35 cellular contexts compared by ENCODE assay signal in the genomic region with DNA sequence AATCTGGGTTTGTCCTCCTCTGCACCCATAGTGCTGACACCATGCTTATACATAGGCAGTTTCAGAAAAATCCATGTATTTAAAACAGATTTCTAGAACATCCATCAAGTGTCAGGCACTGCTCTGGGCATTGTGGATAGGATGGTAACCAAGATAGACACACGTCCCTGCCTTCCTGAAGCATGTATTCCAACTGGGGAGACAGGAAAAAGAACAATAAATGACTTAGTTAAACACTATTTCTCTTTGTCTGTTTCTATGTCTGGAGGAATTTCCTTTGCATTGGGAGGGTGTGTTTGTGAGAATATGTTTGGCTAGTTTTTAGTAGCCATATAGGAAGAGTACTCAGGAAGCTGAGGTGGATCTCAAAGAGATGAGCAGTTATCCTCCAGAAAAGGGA.
"Had no signal": no experiment of that assay in that cellular context is flagged by ENCODE, and none has a peak within 500 bp of the region (broad histone marks: within the 10 kb centered on the region; RNA-seq: fewer than 3 reads in every experiment).

No MANE protein-coding gene starts in this region.

- H3K4me1 Mint-ChIP-seq: activated B cell treated with CpG ODN at 0.5 μM for 24 hours; activated CD8-positive, alpha-beta memory T cell treated with anti-CD3 and anti-CD28 coated beads, Interleukin-2, amount 10 ng/mL, durations not matched to agents 7 days and 5 days; activated naive CD4-positive, alpha-beta T cell treated with anti-CD3 and anti-CD28 coated beads, Interleukin-2, amount 50 U/mL, for 24 hours; activated naive CD8-positive, alpha-beta T cell treated with anti-CD3 and anti-CD28 coated beads for 36 hours; activated naive CD8-positive, alpha-beta T cell treated with anti-CD3 and anti-CD28 coated beads, Interleukin-2, amount 50 U/mL, for 24 hours; central memory CD8-positive, alpha-beta T cell had no signal

- H3K27me3 Mint-ChIP-seq: activated naive CD8-positive, alpha-beta T cell treated with anti-CD3 and anti-CD28 coated beads for 36 hours; brain had no signal

- H3K4me3 ChIP-seq: adrenal gland, breast epithelium, coronary artery, heart left ventricle had no signal

- ATAC-seq: activated CD4-positive, CD25-positive, alpha-beta regulatory T cell treated with anti-CD3 and anti-CD28 coated beads, Interleukin-2, amount 50 U/mL, for 24 hours; activated CD8-positive, alpha-beta memory T cell treated with anti-CD3 and anti-CD28 coated beads, Interleukin-2, amount 10 ng/mL, durations not matched to agents 7 days and 5 days; activated CD8-positive, alpha-beta T cell treated with anti-CD3 and anti-CD28 coated beads for 36 hours; activated naive CD8-positive, alpha-beta T cell treated with anti-CD3 and anti-CD28 coated beads, Interleukin-2, amount 50 U/mL, for 24 hours; heart left ventricle; T-helper 17 cell had no signal

- H3K36me3 ChIP-seq: adrenal gland, breast epithelium, heart left ventricle, WERI-Rb-1 had no signal

- H3K27me3 ChIP-seq: adrenal gland, breast epithelium had no signal

- H3K4me3 Mint-ChIP-seq: activated B cell treated with CpG ODN at 0.5 μM for 24 hours; activated CD8-positive, alpha-beta memory T cell treated with anti-CD3 and anti-CD28 coated beads, Interleukin-2, amount 10 ng/mL, durations not matched to agents 7 days and 5 days; activated CD8-positive, alpha-beta T cell treated with anti-CD3 and anti-CD28 coated beads for 36 hours; activated naive CD4-positive, alpha-beta T cell treated with anti-CD3 and anti-CD28 coated beads for 36 hours; activated naive CD4-positive, alpha-beta T cell treated with anti-CD3 and anti-CD28 coated beads, Interleukin-2, amount 50 U/mL, for 24 hours; activated naive CD8-positive, alpha-beta T cell treated with anti-CD3 and anti-CD28 coated beads for 36 hours; activated naive CD8-positive, alpha-beta T cell treated with anti-CD3 and anti-CD28 coated beads, Interleukin-2, amount 50 U/mL, for 24 hours; activated T-helper 1 cell treated with anti-CD3 and anti-CD28 coated beads, Interleukin-12 subunit alpha, Interleukin-12 subunit beta, Interleukin-2, Interleukin-4 antibody, amounts not matched to agents 30 ng/mL and 10 ng/mL and 1 ng/mL, durations not matched to agents 14 hours and 24 hours and 36 hours; central memory CD8-positive, alpha-beta T cell; T-helper 17 cell; T-helper 2 cell treated with Interferon-gamma antibody and Interleukin-4, amounts not matched to agents 5 μg/mL and 100 μg/mL, for 36 hours had no signal

- H3K27ac Mint-ChIP-seq: activated B cell treated with CpG ODN at 0.5 μM for 24 hours; activated CD8-positive, alpha-beta memory T cell treated with anti-CD3 and anti-CD28 coated beads, Interleukin-2, amount 10 ng/mL, durations not matched to agents 7 days and 5 days; activated CD8-positive, alpha-beta T cell treated with anti-CD3 and anti-CD28 coated beads for 36 hours; activated naive CD4-positive, alpha-beta T cell treated with anti-CD3 and anti-CD28 coated beads for 36 hours; activated naive CD4-positive, alpha-beta T cell treated with anti-CD3 and anti-CD28 coated beads, Interleukin-2, amount 50 U/mL, for 24 hours; activated naive CD8-positive, alpha-beta T cell treated with anti-CD3 and anti-CD28 coated beads for 36 hours; activated naive CD8-positive, alpha-beta T cell treated with anti-CD3 and anti-CD28 coated beads, Interleukin-2, amount 50 U/mL, for 24 hours; activated T-helper 1 cell treated with anti-CD3 and anti-CD28 coated beads, Interleukin-12 subunit alpha, Interleukin-12 subunit beta, Interleukin-2, Interleukin-4 antibody, amounts not matched to agents 30 ng/mL and 10 ng/mL and 1 ng/mL, durations not matched to agents 14 hours and 24 hours and 36 hours; activated T-helper 2 cell treated with anti-CD3 and anti-CD28 coated beads, Interferon-gamma antibody, Interleukin-2, Interleukin-4, amounts not matched to agents 10 μg/mL and 5 μg/mL and 100 μg/mL, durations not matched to agents 14 hours and 24 hours and 36 hours; T-helper 17 cell; T-helper 2 cell treated with Interferon-gamma antibody and Interleukin-4, amounts not matched to agents 5 μg/mL and 100 μg/mL, for 36 hours had no signal

- FAIRE-seq: frontal cortex had no signal

- DNase-seq: activated B cell treated with CpG ODN at 0.5 μM for 24 hours; activated CD4-positive, alpha-beta T cell treated with anti-CD3 and anti-CD28 coated beads for 48 hours; activated CD4-positive, alpha-beta T cell treated with anti-CD3 and anti-CD28 coated beads, Interleukin-2, amount 50 U/mL, for 1 hour; activated CD4-positive, alpha-beta T cell treated with anti-CD3 and anti-CD28 coated beads, Interleukin-2, amount 50 U/mL, for 48 hours; activated CD8-positive, alpha-beta memory T cell treated with anti-CD3 and anti-CD28 coated beads, Interleukin-2, amount 10 ng/mL, durations not matched to agents 7 days and 5 days; activated CD8-positive, alpha-beta memory T cell treated with anti-CD3 and anti-CD28 coated beads, Interleukin-2, amount 50 U/mL, for 4 hours; activated CD8-positive, alpha-beta T cell treated with anti-CD3 and anti-CD28 coated beads for 36 hours; activated effector memory CD4-positive, alpha-beta T cell treated with anti-CD3 and anti-CD28 coated beads, Interleukin-2, amount 50 U/mL, for 16 hours; activated naive CD4-positive, alpha-beta T cell treated with anti-CD3 and anti-CD28 coated beads for 36 hours; activated naive CD8-positive, alpha-beta T cell treated with anti-CD3 and anti-CD28 coated beads for 36 hours; activated naive CD8-positive, alpha-beta T cell treated with anti-CD3 and anti-CD28 coated beads, Interleukin-2, amount 50 U/mL, for 24 hours; activated T-cell treated with anti-CD3 and anti-CD28 coated beads, Interleukin-2, amount 50 U/mL, for 1 hour; activated T-cell treated with anti-CD3 and anti-CD28 coated beads, Interleukin-2, amount 50 U/mL, for 48 hours; adrenal gland; amygdala; aorta; effector memory CD4-positive, alpha-beta T cell; endodermal cell; foreskin fibroblast; glutamatergic neuron; heart left ventricle; T-helper 1 cell; T-helper 17 cell; T1000; WERI-Rb-1 had no signal

- H3K36me3 Mint-ChIP-seq: activated CD8-positive, alpha-beta memory T cell treated with anti-CD3 and anti-CD28 coated beads, Interleukin-2, amount 10 ng/mL, durations not matched to agents 7 days and 5 days; activated naive CD4-positive, alpha-beta T cell treated with anti-CD3 and anti-CD28 coated beads, Interleukin-2, amount 50 U/mL, for 24 hours; activated naive CD8-positive, alpha-beta T cell treated with anti-CD3 and anti-CD28 coated beads for 36 hours had no signal

- H3K9me3 Mint-ChIP-seq: activated B cell treated with CpG ODN at 0.5 μM for 24 hours; activated CD8-positive, alpha-beta T cell treated with anti-CD3 and anti-CD28 coated beads for 36 hours; activated naive CD4-positive, alpha-beta T cell treated with anti-CD3 and anti-CD28 coated beads for 36 hours; activated naive CD4-positive, alpha-beta T cell treated with anti-CD3 and anti-CD28 coated beads, Interleukin-2, amount 50 U/mL, for 24 hours; activated naive CD8-positive, alpha-beta T cell treated with anti-CD3 and anti-CD28 coated beads for 36 hours; activated naive CD8-positive, alpha-beta T cell treated with anti-CD3 and anti-CD28 coated beads, Interleukin-2, amount 50 U/mL, for 24 hours; activated T-helper 2 cell treated with anti-CD3 and anti-CD28 coated beads, Interferon-gamma antibody, Interleukin-2, Interleukin-4, amounts not matched to agents 10 μg/mL and 5 μg/mL and 100 μg/mL, durations not matched to agents 14 hours and 24 hours and 36 hours; central memory CD8-positive, alpha-beta T cell; T-helper 2 cell treated with Interferon-gamma antibody and Interleukin-4, amounts not matched to agents 5 μg/mL and 100 μg/mL, for 36 hours had no signal
